In the genomic region with DNA sequence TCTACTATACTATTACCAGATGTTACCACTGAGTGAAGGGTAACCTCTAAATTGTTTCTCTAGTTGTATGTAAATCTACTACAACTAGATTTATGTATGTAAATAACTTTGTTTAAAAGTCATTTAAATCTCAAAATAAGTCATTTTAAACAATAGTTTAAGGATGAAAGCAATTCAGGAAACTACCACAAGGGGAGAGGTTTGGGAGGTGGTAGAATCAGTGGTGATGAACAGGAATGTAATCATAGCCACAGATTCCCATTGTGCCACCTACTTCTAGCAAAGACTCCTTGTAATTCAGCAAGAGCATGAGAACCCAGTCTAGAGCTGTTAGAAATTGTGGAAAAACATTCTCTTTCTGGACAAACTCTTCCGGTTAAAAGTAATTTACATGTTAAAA, we compare ENCODE assay signal across 11 cellular contexts.
DNase-seq lines count a peak whose midpoint lies in the region; ATAC-seq, FAIRE-seq and TF ChIP-seq lines count a peak whose summit lies in the region.
"Had no signal": no experiment of that assay in that cellular context is flagged by ENCODE, and none has a peak within 500 bp of the region (broad histone marks: within the 10 kb centered on the region; RNA-seq: fewer than 3 reads in every experiment).

No MANE protein-coding gene starts in this region.

- TF ChIP-seq EP300 in HepG2 (IDR thresholded peaks at IDR 0.05; ENCODE audit: low read depth in 2 of 2, low read length in 2 of 2) (no peak), HepG2 (CRISPR knock-in tag; IDR thresholded peaks at IDR 0.05; ENCODE audit: borderline replicate concordance) (no peak)

- no peak for TF ChIP-seq POLR2A in HepG2 (IDR thresholded peaks at IDR 0.05; ENCODE audit: insufficient read depth in 1 of 2, low read depth in 2 of 2, low read length in 2 of 2)
- no peak for TF ChIP-seq POLR2A in right lobe of liver (IDR thresholded peaks at IDR 0.05)

- H4K20me1 ChIP-seq in HepG2 (ENCODE audit: insufficient read depth, low read length), result no peaks in the 10 kb centered on the region
- no peaks in the 10 kb centered on the region for H4K20me1 ChIP-seq in Karpas-422 (ENCODE audit: insufficient read depth, low read depth, low read length)

- H3K27ac ChIP-seq in HepG2 (ENCODE audit: extremely low read length, insufficient read depth, low read length) (no peak overlapping the region), right lobe of liver (no peak overlapping the region), RWPE2 (ENCODE audit: poor library complexity, severe bottlenecking) (no peak overlapping the region), Karpas-422 (ENCODE audit: low read length) (no peak overlapping the region)

- in situ Hi-C loops in HepG2 (cut with HindIII; ENCODE audit: extremely low pct_ligation_motif_present, low pct_unique_long_range_greater_than_20kb), result no loop called here

- H3K4me3 ChIP-seq in HepG2 (replicated peaks in 1 of 3; ENCODE audit: insufficient read depth in 1 of 3, low read depth in 2 of 3, low read length in 3 of 3) (no peak overlapping the region), right lobe of liver (no peak overlapping the region), RWPE2 (ENCODE audit: severe bottlenecking) (no peak overlapping the region), fibroblast of pulmonary artery (replicated peaks; ENCODE audit: low read depth, low read length) (no peak overlapping the region), Karpas-422 (ENCODE audit: low read length) (no peak overlapping the region)

- no peak for TF ChIP-seq RAD21 in HepG2 (CRISPR knock-in tag; IDR thresholded peaks at IDR 0.05)

- no peak for TF ChIP-seq CTCF in HepG2 (CRISPR knock-in tag; IDR thresholded peaks at IDR 0.05)
- peak in 1 of 4 donors; percentile 4 for TF ChIP-seq CTCF in right lobe of liver (IDR thresholded peaks at IDR 0.05)
- peak; percentile 30 for TF ChIP-seq CTCF in RWPE2 (IDR thresholded peaks at IDR 0.05; ENCODE audit: poor library complexity, severe bottlenecking)
- peak; percentile 42 for TF ChIP-seq CTCF in fibroblast of pulmonary artery (IDR thresholded peaks at IDR 0.05; ENCODE audit: low read length, missing control alignments)

- H3K9me2 ChIP-seq in Karpas-422 (replicated peaks; ENCODE audit: insufficient read depth, low read length), result no peaks in the 10 kb centered on the region

- DNase-seq in HepG2 (ENCODE audit: low spot score) (peak; percentile 3), right lobe of liver (no peak), RWPE2 (ENCODE audit: low spot score) (no peak), fibroblast of pulmonary artery (ENCODE audit: low read depth) (peak; percentile 15), Karpas-422 (no peak), NCI-H526 treated with DMSO at 0.1 percent for 48 hours (lab: John Stamatoyannopoulos, UW) (no peak), hepatic stellate cell (ENCODE audit: low spot score) (no peak), COLO829 (ENCODE audit: low spot score) (no peak)
- DNase-seq: activated naive CD8-positive, alpha-beta T cell treated with anti-CD3 and anti-CD28 coated beads, Interleukin-2, amount 50 U/mL, for 24 hours; kidney; stimulated activated CD4-positive, alpha-beta T cell treated with anti-CD3 and anti-CD28 coated beads, Interleukin-12 subunit alpha, Interleukin-12 subunit beta, amount 100 ng/mL, for 4 hours had no signal

- H3K9ac ChIP-seq in HepG2 (ENCODE audit: insufficient read depth, low read depth, low read length), result no peak overlapping the region
- H3K9ac ChIP-seq in Karpas-422 (ENCODE audit: low read length), result no peak overlapping the region

- peak; percentile 67 for ATAC-seq in HepG2
- ATAC-seq in right lobe of liver, result no peak
- no peak for ATAC-seq in RWPE2 (ENCODE audit: low read depth)
- ATAC-seq: activated naive CD8-positive, alpha-beta T cell treated with anti-CD3 and anti-CD28 coated beads, Interleukin-2, amount 50 U/mL, for 24 hours had no signal

- no peak overlapping the region for H3K4me2 ChIP-seq in HepG2 (ENCODE audit: low read depth, low read length)
- H3K4me2 ChIP-seq in Karpas-422 (ENCODE audit: low read depth, low read length, poor library complexity, severe bottlenecking), result no peak overlapping the region

- BruUV-seq in HepG2 (replicated peaks; lab: Mats Ljungman, UMichigan), result no TSS peak

- FAIRE-seq in HepG2 (lab: Jason Lieb, UNC), result no peak
- FAIRE-seq: kidney had no signal

- intact Hi-C loops in HepG2 (cut with micrococcal nuclease; ENCODE audit: unreplicated experiment) (no loop called here), right lobe of liver (cut with DNase I) (no loop called here)

- no peak overlapping the region for H2AFZ ChIP-seq in HepG2 (ENCODE audit: low read length)
- H2AFZ ChIP-seq in Karpas-422 (ENCODE audit: low read length), result no peak overlapping the region

- no peaks in the 10 kb centered on the region for H3K27me3 ChIP-seq in HepG2 (ENCODE audit: control insufficient read depth in 1 of 2, insufficient read depth in 2 of 2, low read length in 2 of 2)
- H3K27me3 ChIP-seq in right lobe of liver, result no peaks in the 10 kb centered on the region
- H3K27me3 ChIP-seq in RWPE2 (ENCODE audit: insufficient read depth, poor library complexity, severe bottlenecking), result no peaks in the 10 kb centered on the region
- no peaks in the 10 kb centered on the region for H3K27me3 ChIP-seq in Karpas-422 (ENCODE audit: low read length)

- H3K36me3 ChIP-seq in HepG2 (replicated peaks in 1 of 2; ENCODE audit: control insufficient read depth in 1 of 2, insufficient read depth in 2 of 2, low read length in 2 of 2), result no peaks in the 10 kb centered on the region
- H3K36me3 ChIP-seq in right lobe of liver, result no peaks in the 10 kb centered on the region
- H3K36me3 ChIP-seq in RWPE2 (ENCODE audit: low read depth), result no peaks in the 10 kb centered on the region
- no peaks in the 10 kb centered on the region for H3K36me3 ChIP-seq in Karpas-422 (ENCODE audit: insufficient read depth, low read length)

- H3K9me3 ChIP-seq in HepG2 (ENCODE audit: low read length) (no peaks in the 10 kb centered on the region), right lobe of liver (no peaks in the 10 kb centered on the region), RWPE2 (ENCODE audit: severe bottlenecking) (no peaks in the 10 kb centered on the region), Karpas-422 (ENCODE audit: low read length) (no peaks in the 10 kb centered on the region)

- CTCF ChIA-PET in HepG2 (lab: Yijun Ruan, JAX; ENCODE audit: low intra/inter-chr PET ratio, low total read pairs), result no interaction called here

- H3K79me2 ChIP-seq in HepG2 (ENCODE audit: insufficient read depth, low read length), result no peaks in the 10 kb centered on the region
- no peaks in the 10 kb centered on the region for H3K79me2 ChIP-seq in Karpas-422 (ENCODE audit: low read length)

- POLR2A ChIA-PET in HepG2 (lab: Yijun Ruan, JAX), result no interaction called here

- H3K4me1 ChIP-seq in HepG2 (ENCODE audit: insufficient read depth, low read length) (no peaks in the 10 kb centered on the region), right lobe of liver (no peaks in the 10 kb centered on the region), RWPE2 (ENCODE audit: insufficient read depth, poor library complexity, severe bottlenecking) (peaks cover 6% of the 10 kb centered on the region), Karpas-422 (ENCODE audit: low read length) (no peaks in the 10 kb centered on the region)

- WGBS in HepG2 (ENCODE audit: low lambda C conversion rate), result 4% methylated on average over 1 of the region's 1 CpG
- WGBS in right lobe of liver (ENCODE audit: insufficient coverage, low coverage, low lambda C conversion rate, missing lambda C conversion rate), result 95% methylated on average over 1 of the region's 1 CpG

TF ChIP-seq in HepG2, 621 proteins besides CTCF, POLR2A, EP300 and RAD21:
- TF ChIP-seq NCOA2 (CRISPR knock-in tag; IDR thresholded peaks at IDR 0.05), result no peak
- no peak for TF ChIP-seq ZNF570 (CRISPR knock-in tag; IDR thresholded peaks at IDR 0.05; ENCODE audit: borderline replicate concordance)
- no peak for TF ChIP-seq ZNF292 (CRISPR knock-in tag; IDR thresholded peaks at IDR 0.05; ENCODE audit: borderline replicate concordance, low read depth)

Comparison
In these comparisons a context has a peak if more than half of its experiments do, and no peak if none do; other contexts are left out.
1. DNase-seq: peak in HepG2 (single experiment) and fibroblast of pulmonary artery (single experiment); none in right lobe of liver (0 of 3), RWPE2 (single experiment), Karpas-422 (single experiment), NCI-H526 treated with DMSO at 0.1 percent for 48 hours (single experiment), hepatic stellate cell (single experiment) and COLO829 (single experiment).